Comparison of ENCODE assay signal across 36 cellular contexts in the genomic region with DNA sequence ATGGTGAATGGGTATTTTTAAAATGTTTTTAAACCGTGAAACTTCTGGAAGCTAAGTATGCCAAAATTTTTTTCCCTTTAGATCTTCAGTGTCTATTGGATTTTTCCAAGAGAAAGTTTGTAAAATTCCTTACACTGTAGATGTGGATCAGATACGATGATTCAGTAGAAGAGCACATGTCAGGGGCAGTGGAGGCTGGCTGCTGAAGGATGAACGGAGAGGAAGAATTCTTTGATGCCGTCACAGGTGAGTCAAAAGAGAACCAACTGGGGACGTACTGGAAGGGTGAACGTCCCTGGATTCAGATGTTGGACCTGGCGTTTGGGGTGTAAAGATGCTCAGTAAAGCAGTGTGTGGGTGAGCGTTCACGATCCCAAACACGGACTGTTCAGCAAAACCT. TPM values are rescaled to one million over a fixed set of nuclear protein-coding genes. Genes with fewer than 3 reads are reported as not detected.
DNase-seq lines count a peak whose midpoint lies in the region; ATAC-seq and TF ChIP-seq lines count a peak whose summit lies in the region.
"Had no signal": no experiment of that assay in that cellular context is flagged by ENCODE, and none has a peak within 500 bp of the region (broad histone marks: within the 10 kb centered on the region; RNA-seq: fewer than 3 reads in every experiment).

No MANE protein-coding gene starts in this region.

- DNase-seq in HFFc6 (no peak), T-helper 17 cell (no peak), WTC11 (ENCODE audit: low spot score) (no peak), glomerular visceral epithelial cell (ENCODE audit: extremely low spot score) (no peak), NCI-H82 treated with DMSO at 0.1 percent for 48 hours (lab: John Stamatoyannopoulos, UW; ENCODE audit: unreplicated experiment) (no peak)
- DNase-seq in stimulated activated effector memory CD8-positive, alpha-beta T cell treated with anti-CD3 and anti-CD28 coated beads, Interleukin-12 subunit alpha, Interleukin-12 subunit beta, amount 100 ng/mL, for 72 hours (ENCODE audit: low spot score in 2 of 2), result no peak
- DNase-seq in natural killer cell treated with Interleukin-12 subunit alpha and Interleukin-12 subunit beta and Interleukin-15 and Interleukin-18, amount 100 ng/mL, for 72 hours (ENCODE audit: low spot score), result no peak
- DNase-seq: 8988T; ACHN; AML-193; BE2C; C1 segment of cervical spinal cord; Caco-2; Calu3; CD4-positive, alpha-beta memory T cell; CD4-positive, alpha-beta T cell; CD4-positive, CD25-positive, alpha-beta regulatory T cell; CD8-positive, alpha-beta memory T cell; CD8-positive, alpha-beta T cell; COR-L47; DMS 273 treated with DMSO at 0.1 percent for 48 hours; DMS153; DMS53; DMS79; DMS79 treated with DMSO at 0.1 percent for 48 hours; DND-41; EL had no signal

- H3K9me3 Mint-ChIP-seq in HFFc6, result no peaks in the 10 kb centered on the region
- no peaks in the 10 kb centered on the region for H3K9me3 Mint-ChIP-seq in WTC11
- H3K9me3 Mint-ChIP-seq in stimulated activated effector memory CD8-positive, alpha-beta T cell treated with anti-CD3 and anti-CD28 coated beads, Interleukin-12 subunit alpha, Interleukin-12 subunit beta, amount 100 ng/mL, for 72 hours, result no peaks in the 10 kb centered on the region
- H3K9me3 Mint-ChIP-seq in natural killer cell treated with Interleukin-12 subunit alpha and Interleukin-12 subunit beta and Interleukin-15 and Interleukin-18, amount 100 ng/mL, for 72 hours, result no peaks in the 10 kb centered on the region
- H3K9me3 Mint-ChIP-seq: CD14-positive monocyte; CD4-positive, alpha-beta memory T cell; CD4-positive, alpha-beta T cell; CD8-positive, alpha-beta memory T cell; CD8-positive, alpha-beta T cell had no signal

- H3K36me3 Mint-ChIP-seq in HFFc6 (ENCODE audit: low read depth) (peaks cover 14% of the 10 kb centered on the region; the same call in 1 of the 2 replicates), T-helper 17 cell (ENCODE audit: low read depth) (no peaks in the 10 kb centered on the region), WTC11 (peaks cover 12% of the 10 kb centered on the region)
- H3K36me3 Mint-ChIP-seq in stimulated activated effector memory CD8-positive, alpha-beta T cell treated with anti-CD3 and anti-CD28 coated beads, Interleukin-12 subunit alpha, Interleukin-12 subunit beta, amount 100 ng/mL, for 72 hours, result peaks cover 38% of the 10 kb centered on the region
- no peaks in the 10 kb centered on the region for H3K36me3 Mint-ChIP-seq in natural killer cell treated with Interleukin-12 subunit alpha and Interleukin-12 subunit beta and Interleukin-15 and Interleukin-18, amount 100 ng/mL, for 72 hours

- H3K4me3 Mint-ChIP-seq in HFFc6, result no peak overlapping the region
- no peak overlapping the region for H3K4me3 Mint-ChIP-seq in T-helper 17 cell
- H3K4me3 Mint-ChIP-seq in WTC11, result no peak overlapping the region
- H3K4me3 Mint-ChIP-seq in stimulated activated effector memory CD8-positive, alpha-beta T cell treated with anti-CD3 and anti-CD28 coated beads, Interleukin-12 subunit alpha, Interleukin-12 subunit beta, amount 100 ng/mL, for 72 hours, result no peak overlapping the region
- no peak overlapping the region for H3K4me3 Mint-ChIP-seq in natural killer cell treated with Interleukin-12 subunit alpha and Interleukin-12 subunit beta and Interleukin-15 and Interleukin-18, amount 100 ng/mL, for 72 hours
- H3K4me3 Mint-ChIP-seq: B cell; CD14-positive monocyte; CD4-positive, alpha-beta memory T cell; CD4-positive, alpha-beta T cell; CD4-positive, CD25-positive, alpha-beta regulatory T cell; CD8-positive, alpha-beta memory T cell; CD8-positive, alpha-beta T cell had no signal

- H3K4me1 Mint-ChIP-seq in HFFc6 (ENCODE audit: low read depth) (peaks cover 24% of the 10 kb centered on the region), T-helper 17 cell (peaks cover 12% of the 10 kb centered on the region), WTC11 (peaks cover 4% of the 10 kb centered on the region; the same call in 1 of the 2 replicates)
- H3K4me1 Mint-ChIP-seq in stimulated activated effector memory CD8-positive, alpha-beta T cell treated with anti-CD3 and anti-CD28 coated beads, Interleukin-12 subunit alpha, Interleukin-12 subunit beta, amount 100 ng/mL, for 72 hours, result peaks cover 21% of the 10 kb centered on the region
- peaks cover 5 to 28% of the 10 kb centered on the region in 2 donors for H3K4me1 Mint-ChIP-seq in natural killer cell treated with Interleukin-12 subunit alpha and Interleukin-12 subunit beta and Interleukin-15 and Interleukin-18, amount 100 ng/mL, for 72 hours (ENCODE audit: low read depth in 2 of 2)
- H3K4me1 Mint-ChIP-seq: CD14-positive monocyte had no signal

- CTCF ChIA-PET in WTC11 (lab: Charles Lee), result no interaction called here

- TF ChIP-seq CTCF in HFFc6 (IDR thresholded peaks at IDR 0.05), result no peak
- TF ChIP-seq CTCF in WTC11 (IDR thresholded peaks at IDR 0.05), result no peak

- H3K27ac Mint-ChIP-seq in HFFc6 (0 out of 2 replicates have a peak overlapping the region, but pooled peaks have one; percentile 16), T-helper 17 cell (peak overlapping the region; percentile 27), WTC11 (peak overlapping the region; percentile 37; the same call in 1 of the 2 replicates)
- H3K27ac Mint-ChIP-seq in stimulated activated effector memory CD8-positive, alpha-beta T cell treated with anti-CD3 and anti-CD28 coated beads, Interleukin-12 subunit alpha, Interleukin-12 subunit beta, amount 100 ng/mL, for 72 hours, result peak overlapping the region; percentile 36
- H3K27ac Mint-ChIP-seq in natural killer cell treated with Interleukin-12 subunit alpha and Interleukin-12 subunit beta and Interleukin-15 and Interleukin-18, amount 100 ng/mL, for 72 hours, result no peak overlapping the region
- H3K27ac Mint-ChIP-seq: B cell; CD4-positive, alpha-beta memory T cell; CD4-positive, alpha-beta T cell; CD4-positive, CD25-positive, alpha-beta regulatory T cell; CD8-positive, alpha-beta memory T cell; CD8-positive, alpha-beta T cell had no signal

- POLR2A ChIA-PET in WTC11 (lab: Charles Lee), result no interaction called here

- ATAC-seq in T-helper 17 cell (no peak), WTC11 (no peak), HG02678 (IDR thresholded peaks at IDR 0.05; ENCODE audit: unreplicated experiment) (no peak)
- no peak for ATAC-seq in stimulated activated effector memory CD8-positive, alpha-beta T cell treated with anti-CD3 and anti-CD28 coated beads, Interleukin-12 subunit alpha, Interleukin-12 subunit beta, amount 100 ng/mL, for 72 hours
- ATAC-seq in natural killer cell treated with Interleukin-12 subunit alpha and Interleukin-12 subunit beta and Interleukin-15 and Interleukin-18, amount 100 ng/mL, for 72 hours, result no peak
- ATAC-seq: A549; CD8-positive, alpha-beta T cell had no signal

- H3K9me3 ChIP-seq in T-helper 17 cell (ENCODE audit: control insufficient read depth, low read length, poor library complexity, severe bottlenecking), result no peaks in the 10 kb centered on the region
- H3K9me3 ChIP-seq: A549; BE2C; BLaER1; BLaER1 treated with 17β-estradiol and CSF1 and Interleukin-3, amounts not matched to agents 10 nM and 100 nM; Caco-2 had no signal

- H3K27me3 Mint-ChIP-seq in HFFc6 (ENCODE audit: insufficient read depth) (peaks cover 3% of the 10 kb centered on the region; the same call in 1 of the 2 replicates), T-helper 17 cell (no peaks in the 10 kb centered on the region), WTC11 (ENCODE audit: low read depth) (no peaks in the 10 kb centered on the region)
- H3K27me3 Mint-ChIP-seq in natural killer cell treated with Interleukin-12 subunit alpha and Interleukin-12 subunit beta and Interleukin-15 and Interleukin-18, amount 100 ng/mL, for 72 hours, result no peaks in the 10 kb centered on the region
- H3K27me3 Mint-ChIP-seq: B cell; CD4-positive, alpha-beta memory T cell; CD4-positive, alpha-beta T cell; CD4-positive, CD25-positive, alpha-beta regulatory T cell; CD8-positive, alpha-beta memory T cell had no signal

TF ChIP-seq in WTC11, 78 proteins besides CTCF, POLR2A, EP300 and RAD21 (continues in another document):
- no peak for TF ChIP-seq ZNF232 (CRISPR knock-in tag; IDR thresholded peaks at IDR 0.05)

RNA-seq across cellular contexts. Expression of a gene that starts 17.7 kb away (rescaled TPM):
- total RNA-seq in HFFc6 (2021; fragmentation: NEBNext Ultra II Directional; extraction: Animal tissue kit (Norgen Biotek cat#: 25700)), result 10 to 100 TPM; 32.2 to 37.6 (median 33.5) TPM
- 10 to 100 TPM; 59.9 to 67.9 TPM for total RNA-seq in T-helper 17 cell
- total RNA-seq in WTC11 (2021), result 37.8 to 49.5 TPM (median 39.4 TPM) in 3 replicates
- 10 to 100 TPM; 38.7 to 47.7 TPM for total RNA-seq in natural killer cell treated with Interleukin-12 subunit alpha and Interleukin-12 subunit beta and Interleukin-15 and Interleukin-18, amount 100 ng/mL, for 72 hours

RNA-seq across cellular contexts. Expression of a gene that starts 35.9 kb away (rescaled TPM):
- total RNA-seq in HFFc6 (2021; fragmentation: NEBNext Ultra II Directional; extraction: Animal tissue kit (Norgen Biotek cat#: 25700)), result not detected
- total RNA-seq in T-helper 17 cell, result not detected
- 2.9 to 3.4 TPM (median 3.3 TPM) in 3 replicates for total RNA-seq in WTC11 (2021)
- not detected for total RNA-seq in natural killer cell treated with Interleukin-12 subunit alpha and Interleukin-12 subunit beta and Interleukin-15 and Interleukin-18, amount 100 ng/mL, for 72 hours
- total RNA-seq: A172; A673; B cell; Caco-2; Calu3; CD4-positive, alpha-beta memory T cell; CD4-positive, alpha-beta T cell; CD4-positive, CD25-positive, alpha-beta regulatory T cell; CD8-positive, alpha-beta memory T cell; CD8-positive, alpha-beta T cell; Daoy had no signal

RNA-seq across cellular contexts. Expression of a gene that starts 46.8 kb away (rescaled TPM):
- total RNA-seq in HFFc6 (2021; fragmentation: NEBNext Ultra II Directional; extraction: Animal tissue kit (Norgen Biotek cat#: 25700)), result 100 to 1,000 TPM; 126 to 133 (median 129) TPM
- total RNA-seq in T-helper 17 cell, result 10 to 100 TPM; 47.3 to 54.2 TPM
- total RNA-seq in WTC11 (2021), result 146 to 160 TPM (median 147 TPM) in 3 replicates
- 100 to 1,000 TPM; 171 to 178 TPM for total RNA-seq in natural killer cell treated with Interleukin-12 subunit alpha and Interleukin-12 subunit beta and Interleukin-15 and Interleukin-18, amount 100 ng/mL, for 72 hours

Comparison
In these comparisons a context has a peak if more than half of its experiments do, and no peak if none do; other contexts are left out.
1. H3K27ac Mint-ChIP-seq: peak in HFFc6 (single experiment), T-helper 17 cell (single experiment), WTC11 (single experiment) and stimulated activated effector memory CD8-positive, alpha-beta T cell treated with anti-CD3 and anti-CD28 coated beads, Interleukin-12 subunit alpha, Interleukin-12 subunit beta, amount 100 ng/mL, for 72 hours (single experiment); none in natural killer cell treated with Interleukin-12 subunit alpha and Interleukin-12 subunit beta and Interleukin-15 and Interleukin-18, amount 100 ng/mL, for 72 hours (0 of 2).